8 cellular contexts compared by ENCODE assay signal in genomic region chr13:114339779-114340534, GRCh38.
DNase-seq lines count a peak whose midpoint lies in the region; ATAC-seq, FAIRE-seq and TF ChIP-seq lines count a peak whose summit lies in the region.

No MANE protein-coding gene starts in this region.

- FAIRE-seq in D721Med (lab: Jason Lieb, UNC): no peak

- peak; percentile 54 for TF ChIP-seq CTCF in D721Med (IDR thresholded peaks at IDR 0.05; ENCODE audit: insufficient read depth, missing control alignments)

- H3K9me3 Mint-ChIP-seq in stimulated activated effector memory CD8-positive, alpha-beta T cell treated with anti-CD3 and anti-CD28 coated beads, Interleukin-12 subunit alpha, Interleukin-12 subunit beta, amount 100 ng/mL, for 72 hours: no peaks in the 10 kb centered on the region

- no peaks in the 10 kb centered on the region for H3K36me3 Mint-ChIP-seq in stimulated activated effector memory CD8-positive, alpha-beta T cell treated with anti-CD3 and anti-CD28 coated beads, Interleukin-12 subunit alpha, Interleukin-12 subunit beta, amount 100 ng/mL, for 72 hours

- ATAC-seq in stimulated activated effector memory CD8-positive, alpha-beta T cell treated with anti-CD3 and anti-CD28 coated beads, Interleukin-12 subunit alpha, Interleukin-12 subunit beta, amount 100 ng/mL, for 72 hours: peak; percentile 98
- ATAC-seq in GM19467 (IDR thresholded peaks at IDR 0.05; ENCODE audit: unreplicated experiment): no peak

- H3K4me1 ChIP-seq in adipocyte (ENCODE audit: control insufficient read depth, insufficient read depth, low read length): peaks cover 4% of the 10 kb centered on the region

- H3K9ac ChIP-seq in adipocyte (ENCODE audit: low read length): no peak overlapping the region

- peaks cover 3% of the 10 kb centered on the region for H3K9me3 ChIP-seq in adipocyte (ENCODE audit: control insufficient read depth, low read length)

- no peaks in the 10 kb centered on the region for H3K27me3 ChIP-seq in adipocyte (replicated peaks; ENCODE audit: control insufficient read depth, insufficient read depth, low read length)

- peaks cover 28% of the 10 kb centered on the region for H3K4me1 Mint-ChIP-seq in stimulated activated effector memory CD8-positive, alpha-beta T cell treated with anti-CD3 and anti-CD28 coated beads, Interleukin-12 subunit alpha, Interleukin-12 subunit beta, amount 100 ng/mL, for 72 hours

- DNase-seq in D721Med (ENCODE audit: insufficient read length, low spot score) (no peak), HUDEP-2 (lab: John Stamatoyannopoulos, UW; ENCODE audit: unreplicated experiment in 76 of 76) (peak in 61 of 76 experiments; percentile 4 to 73 (median 43)), RPMI8226 (peak; percentile 68), adipocyte (ENCODE audit: low read depth) (peak; percentile 76), inferior parietal cortex (ENCODE audit: extremely low spot score) (peak; percentile 25), superior temporal gyrus (ENCODE audit: extremely low spot score) (no peak)
- DNase-seq in stimulated activated effector memory CD8-positive, alpha-beta T cell treated with anti-CD3 and anti-CD28 coated beads, Interleukin-12 subunit alpha, Interleukin-12 subunit beta, amount 100 ng/mL, for 72 hours (ENCODE audit: low spot score in 2 of 2): peak; percentile 44 to 79

- no peak overlapping the region for H3K4me3 ChIP-seq in adipocyte (ENCODE audit: low read length)

- H3K36me3 ChIP-seq in adipocyte (ENCODE audit: control insufficient read depth, insufficient read depth, low read length, severe bottlenecking): no peaks in the 10 kb centered on the region

- H3K4me3 Mint-ChIP-seq in stimulated activated effector memory CD8-positive, alpha-beta T cell treated with anti-CD3 and anti-CD28 coated beads, Interleukin-12 subunit alpha, Interleukin-12 subunit beta, amount 100 ng/mL, for 72 hours: peak overlapping the region; percentile 23

- H3K27ac Mint-ChIP-seq in stimulated activated effector memory CD8-positive, alpha-beta T cell treated with anti-CD3 and anti-CD28 coated beads, Interleukin-12 subunit alpha, Interleukin-12 subunit beta, amount 100 ng/mL, for 72 hours: peak overlapping the region; percentile 57

Comparison
In these comparisons a context has a peak if more than half of its experiments do, and no peak if none do; other contexts are left out.
1. DNase-seq: peak in HUDEP-2 (61 of 76), RPMI8226 (single experiment), adipocyte (single experiment), inferior parietal cortex (single experiment) and stimulated activated effector memory CD8-positive, alpha-beta T cell treated with anti-CD3 and anti-CD28 coated beads, Interleukin-12 subunit alpha, Interleukin-12 subunit beta, amount 100 ng/mL, for 72 hours (2 of 2); none in D721Med (single experiment) and superior temporal gyrus (single experiment).